ENCODE assay signal across 11 cellular contexts in genomic region chr12:2290516-2291065, GRCh38.
DNase-seq lines count a peak whose midpoint lies in the region; ATAC-seq and TF ChIP-seq lines count a peak whose summit lies in the region.
"Had no signal": no experiment of that assay in that cellular context is flagged by ENCODE, and none has a peak within 500 bp of the region (broad histone marks: within the 10 kb centered on the region; RNA-seq: fewer than 3 reads in every experiment).

No MANE protein-coding gene starts in this region.

- no peak overlapping the region for H3K56ac ChIP-seq in mesendoderm (ENCODE audit: low read length)

- peak overlapping the region; percentile 94 for H2AFZ ChIP-seq in OCI-LY3 (ENCODE audit: low read depth, low read length)

- ATAC-seq in sciatic nerve = no peak

- no peak overlapping the region for H3K18ac ChIP-seq in mesendoderm (ENCODE audit: low read length)

- H4K20me1 ChIP-seq in OCI-LY3 (ENCODE audit: insufficient read depth, low read length) = no peaks in the 10 kb centered on the region

- no peak overlapping the region for H3K23ac ChIP-seq in mesendoderm (ENCODE audit: low read length)

- peaks cover 14% of the 10 kb centered on the region for H3K27me3 ChIP-seq in OCI-LY3 (ENCODE audit: low read depth, low read length)
- no peaks in the 10 kb centered on the region for H3K27me3 ChIP-seq in mesendoderm (ENCODE audit: insufficient read depth, low read length, poor library complexity)
- no peaks in the 10 kb centered on the region for H3K27me3 ChIP-seq in stomach smooth muscle (ENCODE audit: control insufficient read depth in 1 of 2, insufficient read depth in 2 of 2, low read length in 2 of 2)

- peaks cover 2% of the 10 kb centered on the region; the same call in 1 of the 2 replicates for H3K4me1 ChIP-seq in OCI-LY3 (ENCODE audit: low read length)
- peaks cover 7% of the 10 kb centered on the region for H3K4me1 ChIP-seq in mesendoderm (ENCODE audit: control insufficient read depth, low read depth, low read length)
- H3K4me1 ChIP-seq in stomach smooth muscle (ENCODE audit: control insufficient read depth, insufficient read depth, low read length) = peaks cover 65% of the 10 kb centered on the region
- H3K4me1 ChIP-seq: SJCRH30 had no signal

- DNase-seq in EH (ENCODE audit: low read depth) (peak; percentile 79), mesendoderm (no peak), NOMO-1 treated with dmso at 0.1 percent for 144 hours (lab: John Stamatoyannopoulos, UW; ENCODE audit: unreplicated experiment) (no peak), sciatic nerve (ENCODE audit: low spot score) (no peak)
- no peak for DNase-seq in activated naive CD4-positive, alpha-beta T cell treated with Interleukin-2 at 50 U/mL for 16 hours
- no peak for DNase-seq in stimulated activated CD4-positive, alpha-beta T cell treated with anti-CD3 and anti-CD28 coated beads, Interleukin-2, amount 100 ng/mL, for 48 hours
- DNase-seq: NCI-H187 treated with DMSO at 0.1 percent for 48 hours had no signal

- H4K8ac ChIP-seq in mesendoderm (ENCODE audit: low read depth, low read length) = no peak overlapping the region

- no peak overlapping the region for H2AK5ac ChIP-seq in mesendoderm (ENCODE audit: low read length)

- no peak overlapping the region for H2BK5ac ChIP-seq in mesendoderm (ENCODE audit: low read length)

- H3K27ac ChIP-seq in OCI-LY3 (ENCODE audit: low read length) (no peak overlapping the region), mesendoderm (ENCODE audit: low read depth, low read length) (no peak overlapping the region), stomach smooth muscle (ENCODE audit: low read length) (peak overlapping the region; percentile 11)
- H3K27ac ChIP-seq: RWPE1, SJCRH30 had no signal

- WGBS in mesendoderm (ENCODE audit: extremely low coverage, insufficient coverage, low lambda C conversion rate) = no CpG with 5 or more reads among the region's 6 CpGs

- H3K4ac ChIP-seq in mesendoderm (ENCODE audit: low read depth, low read length) = no peak overlapping the region

- H3K79me2 ChIP-seq in OCI-LY3 (ENCODE audit: low read length) (no peaks in the 10 kb centered on the region), mesendoderm (ENCODE audit: control insufficient read depth, insufficient read depth, low read length) (no peaks in the 10 kb centered on the region)

- H3K9me3 ChIP-seq in OCI-LY3 (ENCODE audit: insufficient read depth, low read length) = no peaks in the 10 kb centered on the region
- no peaks in the 10 kb centered on the region for H3K9me3 ChIP-seq in stomach smooth muscle (ENCODE audit: control insufficient read depth in 2 of 2, low read length in 2 of 2)
- H3K9me3 ChIP-seq: SJCRH30 had no signal

- no peak for TF ChIP-seq CTCF in OCI-LY3 (IDR thresholded peaks at IDR 0.05; ENCODE audit: low read depth, low read length)

- intact Hi-C loops in sciatic nerve (cut with DNase I) = no loop called here

- no peak overlapping the region for H3K4me3 ChIP-seq in OCI-LY3 (ENCODE audit: low read length)
- H3K4me3 ChIP-seq in mesendoderm (ENCODE audit: low read length) = no peak overlapping the region
- H3K4me3 ChIP-seq in stomach smooth muscle (ENCODE audit: low read length in 2 of 2) = no peak overlapping the region
- H3K4me3 ChIP-seq: SJCRH30 had no signal

- peak overlapping the region; percentile 8 for H2BK15ac ChIP-seq in mesendoderm (replicated peaks; ENCODE audit: low read depth)

- H3K4me2 ChIP-seq in OCI-LY3 (ENCODE audit: low read length) (no peak overlapping the region), mesendoderm (ENCODE audit: low read length) (no peak overlapping the region)

- no peaks in the 10 kb centered on the region for H3K79me1 ChIP-seq in mesendoderm (ENCODE audit: low read length)

- H3K9ac ChIP-seq in OCI-LY3 (ENCODE audit: low read length) (no peak overlapping the region), mesendoderm (ENCODE audit: low read length) (no peak overlapping the region), stomach smooth muscle (ENCODE audit: low read length in 2 of 2) (no peak overlapping the region)

- H2BK120ac ChIP-seq in mesendoderm (ENCODE audit: low read depth, low read length) = no peak overlapping the region

- H3K36me3 ChIP-seq in OCI-LY3 (replicated peaks; ENCODE audit: low read depth, low read length) = no peaks in the 10 kb centered on the region
- no peaks in the 10 kb centered on the region for H3K36me3 ChIP-seq in mesendoderm (ENCODE audit: control insufficient read depth, insufficient read depth, low read length)
- no peaks in the 10 kb centered on the region for H3K36me3 ChIP-seq in stomach smooth muscle (ENCODE audit: control insufficient read depth in 2 of 2, insufficient read depth in 2 of 2, low read length in 2 of 2)
- H3K36me3 ChIP-seq: SJCRH30 had no signal

- H4K5ac ChIP-seq in mesendoderm (ENCODE audit: low read length) = no peak overlapping the region
